In genomic region chr3:191235331-191236314, GRCh38 we compare ENCODE assay signal across 9 cellular contexts. TPM values are rescaled to one million over a fixed set of nuclear protein-coding genes. Genes with fewer than 3 reads are reported as not detected.
A peak's percentile ranks its signal among the peaks of the same experiment; 100 is the strongest.
DNase-seq lines count a peak whose midpoint lies in the region; ATAC-seq, FAIRE-seq and TF ChIP-seq lines count a peak whose summit lies in the region.
"Had no signal": no experiment of that assay in that cellular context is flagged by ENCODE, and none has a peak within 500 bp of the region (broad histone marks: within the 10 kb centered on the region; RNA-seq: fewer than 3 reads in every experiment).

No MANE protein-coding gene starts in this region.

- no peaks in the 10 kb centered on the region for H3K27me3 Mint-ChIP-seq in Caco-2 (ENCODE audit: insufficient read depth, unreplicated experiment)

- no peak overlapping the region for H3K4me3 ChIP-seq in mucosa of descending colon
- no peak overlapping the region for H3K4me3 ChIP-seq in small intestine (ENCODE audit: low read depth in 1 of 2, low read length in 2 of 2)
- H3K4me3 ChIP-seq in body of pancreas = no peak overlapping the region
- no peak overlapping the region for H3K4me3 ChIP-seq in Caco-2 (ENCODE audit: low read depth, low read length)
- no peak overlapping the region for H3K4me3 ChIP-seq in A673 (ENCODE audit: low read depth, low read length, poor library complexity, severe bottlenecking)

- DNase-seq in H54 (ENCODE audit: insufficient read length, low spot score) = no peak
- DNase-seq in HT1080 (ENCODE audit: low read depth) = peak; percentile 63
- no peak for DNase-seq in mucosa of descending colon
- DNase-seq in small intestine = no peak
- DNase-seq in body of pancreas = no peak
- no peak for DNase-seq in Caco-2
- no peak for DNase-seq in A673 (ENCODE audit: low spot score)

- ATAC-seq in GM18517 (IDR thresholded peaks at IDR 0.05; ENCODE audit: unreplicated experiment) = peak; percentile 100
- ATAC-seq in mucosa of descending colon = peak; percentile 26
- no peak for ATAC-seq in body of pancreas

- H3K27ac ChIP-seq in small intestine (ENCODE audit: low read depth in 1 of 2, low read length in 1 of 2) = no peak overlapping the region
- H3K27ac ChIP-seq in body of pancreas = no peak overlapping the region
- no peak overlapping the region for H3K27ac ChIP-seq in A673 (ENCODE audit: low read depth, low read length, poor library complexity, severe bottlenecking)

- H3K9me3 ChIP-seq in mucosa of descending colon (no peaks in the 10 kb centered on the region), small intestine (ENCODE audit: control insufficient read depth, low read depth) (no peaks in the 10 kb centered on the region), body of pancreas (no peaks in the 10 kb centered on the region), Caco-2 (no peaks in the 10 kb centered on the region), A673 (ENCODE audit: low read depth, low read length, poor library complexity, severe bottlenecking) (no peaks in the 10 kb centered on the region)

- TF ChIP-seq POLR2A in H54 (IDR thresholded peaks at IDR 0.05; ENCODE audit: low read depth, low read length) = no peak
- TF ChIP-seq POLR2A in body of pancreas (IDR thresholded peaks at IDR 0.05) = no peak

- H3K36me3 ChIP-seq in mucosa of descending colon (ENCODE audit: low read depth) (no peaks in the 10 kb centered on the region), small intestine (ENCODE audit: control insufficient read depth in 2 of 2, insufficient read depth in 2 of 2, low read length in 2 of 2) (no peaks in the 10 kb centered on the region), body of pancreas (replicated peaks in 1 of 2; ENCODE audit: insufficient read depth in 1 of 2, low read depth in 2 of 2) (no peaks in the 10 kb centered on the region), Caco-2 (ENCODE audit: control insufficient read depth, insufficient read depth, low read length) (no peaks in the 10 kb centered on the region), A673 (ENCODE audit: insufficient read depth, low read length, poor library complexity, severe bottlenecking) (no peaks in the 10 kb centered on the region)

- H3K27me3 ChIP-seq in small intestine (ENCODE audit: control insufficient read depth in 2 of 2, insufficient read depth in 2 of 2, low read length in 2 of 2) = no peaks in the 10 kb centered on the region
- no peaks in the 10 kb centered on the region for H3K27me3 ChIP-seq in body of pancreas
- no peaks in the 10 kb centered on the region for H3K27me3 ChIP-seq in Caco-2 (replicated peaks; ENCODE audit: control insufficient read depth, insufficient read depth, low read length)
- no peaks in the 10 kb centered on the region for H3K27me3 ChIP-seq in A673 (replicated peaks; ENCODE audit: insufficient read depth, low read depth, low read length, poor library complexity)

- CTCF ChIA-PET in Caco-2 (lab: Charles Lee) = no interaction called here
- CTCF ChIA-PET in A673 (lab: Charles Lee) = no interaction called here

- H3K4me1 ChIP-seq in mucosa of descending colon (ENCODE audit: low read depth) (no peaks in the 10 kb centered on the region), small intestine (ENCODE audit: control insufficient read depth in 2 of 2, insufficient read depth in 1 of 2, low read depth in 1 of 2, low read length in 1 of 2) (no peaks in the 10 kb centered on the region), body of pancreas (no peaks in the 10 kb centered on the region), Caco-2 (peaks cover 10% of the 10 kb centered on the region; the same call in 1 of the 2 replicates), A673 (ENCODE audit: insufficient read depth, low read length, poor library complexity, severe bottlenecking) (peaks cover 15% of the 10 kb centered on the region)

- peak; percentile 33 for FAIRE-seq in H54 (lab: Jason Lieb, UNC)
- no peak for FAIRE-seq in small intestine (lab: Jason Lieb, UNC)

- POLR2A ChIA-PET in Caco-2 (lab: Charles Lee) (no interaction called here), A673 (lab: Charles Lee; ENCODE audit: low non-redundant PET) (no interaction called here)

- intact Hi-C loops in mucosa of descending colon (cut with DNase I, micrococcal nuclease) = no loop called here
- intact Hi-C loops in body of pancreas (cut with DNase I) = no loop called here
- intact Hi-C loops in Caco-2 (cut with micrococcal nuclease; ENCODE audit: unreplicated experiment) = no loop called here
- intact Hi-C loops in A673 (cut with micrococcal nuclease; ENCODE audit: unreplicated experiment) = loop anchor here (10.0 kb wide), 1 partner anchor 531 kb away; no protein-coding TSS in a partner anchor

- no peaks in the 10 kb centered on the region for H3K9me3 Mint-ChIP-seq in Caco-2 (ENCODE audit: unreplicated experiment)

- H3K27ac Mint-ChIP-seq in Caco-2 (ENCODE audit: unreplicated experiment) = no peak overlapping the region

- no peaks in the 10 kb centered on the region for H3K36me3 Mint-ChIP-seq in Caco-2 (ENCODE audit: insufficient read depth, unreplicated experiment)

- 50 to 76% (median 76%) methylated on average over 4 of the region's 4 CpGs for WGBS in small intestine, 3 donors
- 57 to 73% methylated on average over 4 of the region's 4 CpGs for WGBS in body of pancreas, 2 donors

- BruUV-seq in Caco-2 (replicated peaks; lab: Mats Ljungman, UMichigan) = no TSS peak
- no TSS peak for BruUV-seq in A673 (replicated peaks; lab: Mats Ljungman, UMichigan)

- no peak overlapping the region for H3K4me3 Mint-ChIP-seq in Caco-2 (ENCODE audit: unreplicated experiment)

- TF ChIP-seq CTCF in mucosa of descending colon (IDR thresholded peaks at IDR 0.05) = no peak
- no peak for TF ChIP-seq CTCF in body of pancreas (IDR thresholded peaks at IDR 0.05)
- TF ChIP-seq CTCF in Caco-2 (IDR thresholded peaks at IDR 0.05; ENCODE audit: insufficient read depth in 1 of 2, low read depth in 1 of 2, low read length in 1 of 2, severe bottlenecking in 1 of 2, unreplicated experiment in 1 of 2) = no peak
- no peak for TF ChIP-seq CTCF in A673 (conservative IDR thresholded peaks at IDR 0.05; ENCODE audit: low read depth, low read length)

- peaks cover 21% of the 10 kb centered on the region for H3K4me1 Mint-ChIP-seq in Caco-2 (ENCODE audit: low read depth, unreplicated experiment)

RNA-seq across cellular contexts. Expression of gene OSTN, which starts 36.6 kb away (rescaled TPM):
- total RNA-seq in HT1080 (2014; rRNA removed; shearing (Covaris generic)) = not detected in 2 replicates
- not detected in 2 replicates for polyA plus RNA-seq in HT1080 (2015; cell fraction: cytosol; rRNA removed)
- not detected in 2 replicates for polyA plus RNA-seq in HT1080 (2015; cell fraction: nucleus; rRNA removed)
- not detected for total RNA-seq in mucosa of descending colon
- under 1 TPM in 1 of 3 donors, not detected in 2; 0.01 TPM for polyA plus RNA-seq in small intestine
- total RNA-seq in body of pancreas = not detected
- not detected in 2 replicates for total RNA-seq in Caco-2 (2022)
- total RNA-seq in A673 (2021) = not detected in 2 replicates
- total RNA-seq: HT-29 had no signal
